Comparison of ENCODE assay signal across 8 cellular contexts in genomic region chr2:18237298-18237697, GRCh38.
"Had no signal": no experiment of that assay in that cellular context is flagged by ENCODE, and none has a peak within 500 bp of the region (broad histone marks: within the 10 kb centered on the region; RNA-seq: fewer than 3 reads in every experiment).

No MANE protein-coding gene starts in this region.

- H3K4me1 Mint-ChIP-seq: GM23338 had no signal

- H3K9me3 ChIP-seq: HAP-1 had no signal

- ATAC-seq: GM23338, HCT116, K562 had no signal

- H3K27ac Mint-ChIP-seq: GM23338, HFFc6 had no signal

- DNase-seq: H7, HFFc6, IMR-90 had no signal

- FAIRE-seq: K562 had no signal

- H3K9me3 Mint-ChIP-seq: GM23338, HFFc6 had no signal

- H3K4me3 ChIP-seq: GM23338, HAP-1, K562 had no signal

- H2AFZ ChIP-seq: GM23338 had no signal

- H3K27ac ChIP-seq: HL-60 had no signal

- H3K4me3 Mint-ChIP-seq: GM23338, HFFc6 had no signal

- H3K4me2 ChIP-seq: GM23338 had no signal

- H3K36me3 ChIP-seq: HAP-1 had no signal
